15 cellular contexts compared by ENCODE assay signal in the genomic region with DNA sequence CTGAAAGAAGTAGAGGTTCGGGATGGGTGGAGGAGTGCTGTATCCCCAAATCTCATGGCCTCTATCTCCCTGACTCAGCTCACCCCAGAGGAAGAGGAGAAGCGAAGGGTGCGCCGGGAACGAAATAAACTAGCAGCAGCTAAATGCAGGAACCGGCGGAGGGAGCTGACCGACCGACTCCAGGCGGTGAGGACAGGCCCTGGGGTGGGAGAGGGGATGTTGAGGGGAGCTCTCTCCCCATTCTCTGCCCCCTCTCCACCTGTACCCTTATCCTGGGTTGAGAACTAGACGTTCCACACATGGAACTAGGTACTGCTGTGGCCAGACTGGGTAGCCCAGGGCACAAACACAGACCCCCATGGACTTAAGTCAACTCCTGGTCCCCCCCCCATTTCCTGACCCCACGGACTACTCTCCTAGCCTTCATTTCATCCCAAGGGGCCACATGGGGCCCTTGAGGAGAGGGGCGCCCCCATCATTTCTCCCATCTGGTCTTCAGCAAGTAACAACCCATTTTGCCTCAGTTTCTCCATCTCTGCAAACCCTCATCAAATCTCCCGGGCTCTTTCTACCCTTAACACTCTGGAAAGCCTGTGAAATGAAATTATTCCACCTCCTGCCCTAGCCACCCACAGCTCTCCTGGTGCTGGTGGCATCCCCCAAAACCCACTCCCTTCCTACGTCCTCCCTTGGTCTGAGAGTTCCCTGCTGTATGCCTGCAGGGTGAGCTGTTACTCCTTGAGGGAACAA. TPM values are rescaled to one million over a fixed set of nuclear protein-coding genes. Genes with fewer than 3 reads are reported as not detected.
A peak's percentile ranks its signal among the peaks of the same experiment; 100 is the strongest.
DNase-seq lines count a peak whose midpoint lies in the region; ATAC-seq, FAIRE-seq and TF ChIP-seq lines count a peak whose summit lies in the region.
"Had no signal": no experiment of that assay in that cellular context is flagged by ENCODE, and none has a peak within 500 bp of the region (broad histone marks: within the 10 kb centered on the region; RNA-seq: fewer than 3 reads in every experiment).

No MANE protein-coding gene starts in this region.

- no peak for TF ChIP-seq RAD21 in H1 (IDR thresholded peaks at IDR 0.05 in 1 of 2, conservative IDR thresholded peaks at IDR 0.05 in 1 of 2; ENCODE audit: low read depth in 2 of 2, low read length in 2 of 2)

- intact Hi-C loops in activated CD4-positive, alpha-beta T cell treated with anti-CD3 and anti-CD28 coated beads, Interleukin-2, amount 10 ng/mL, durations not matched to agents 24 days and 14 days (cut with micrococcal nuclease) = no loop called here
- intact Hi-C loops in PC-3 (cut with micrococcal nuclease) = no loop called here

- H3K27ac ChIP-seq in PC-3 (ENCODE audit: low read length) = no peak overlapping the region
- H3K27ac ChIP-seq in H1 (ENCODE audit: low read depth, low read length) = no peak overlapping the region
- H3K27ac ChIP-seq in osteoblast (ENCODE audit: low read depth, low read length) = peak overlapping the region; percentile 97

- TF ChIP-seq CTCF in PC-3 (conservative IDR thresholded peaks at IDR 0.05; ENCODE audit: low read depth, low read length) (no peak), H1 (IDR thresholded peaks at IDR 0.05; ENCODE audit: control extremely low read depth in 1 of 3, insufficient read depth in 1 of 3, low read depth in 1 of 3, low read length in 3 of 3) (no peak), osteoblast (IDR thresholded peaks at IDR 0.05; ENCODE audit: extremely low read depth, low read depth, low read length) (no peak), glutamatergic neuron (IDR thresholded peaks at IDR 0.05; ENCODE audit: partially characterized antibody, unreplicated experiment) (no peak)

- ATAC-seq in PC-3 (no peak), GM21526 (IDR thresholded peaks at IDR 0.05; ENCODE audit: low FRiP score, unreplicated experiment) (no peak)

- peaks cover 30% of the 10 kb centered on the region for H3K36me3 Mint-ChIP-seq in activated CD4-positive, alpha-beta T cell treated with anti-CD3 and anti-CD28 coated beads, Interleukin-2, amount 10 ng/mL, durations not matched to agents 24 days and 14 days (ENCODE audit: low read depth)
- no peaks in the 10 kb centered on the region for H3K36me3 Mint-ChIP-seq in glutamatergic neuron (ENCODE audit: unreplicated experiment)

- H2BK20ac ChIP-seq in H1 (ENCODE audit: low read length) = no peak overlapping the region

- H2BK12ac ChIP-seq in H1 (ENCODE audit: low read depth, low read length) = no peak overlapping the region

- no peak overlapping the region for H3K18ac ChIP-seq in H1 (ENCODE audit: extremely low read depth, low read length)

- H3K9me3 Mint-ChIP-seq in activated CD4-positive, alpha-beta T cell treated with anti-CD3 and anti-CD28 coated beads, Interleukin-2, amount 10 ng/mL, durations not matched to agents 24 days and 14 days = no peaks in the 10 kb centered on the region
- peaks cover 6% of the 10 kb centered on the region for H3K9me3 Mint-ChIP-seq in glutamatergic neuron (ENCODE audit: unreplicated experiment)

- peak; percentile 77 for DNase-seq in activated CD4-positive, alpha-beta T cell treated with anti-CD3 and anti-CD28 coated beads, Interleukin-2, amount 10 ng/mL, durations not matched to agents 24 days and 14 days
- no peak for DNase-seq in activated CD4-positive, alpha-beta T cell treated with anti-CD3 and anti-CD28 coated beads for 4 hours
- DNase-seq in PC-3 (no peak), H1 (ENCODE audit: low read depth in 1 of 2, low spot score in 2 of 2) (no peak), osteoblast (ENCODE audit: insufficient read length, low spot score, missing footprints) (peak; percentile 62), NCI-H1092 (lab: John Stamatoyannopoulos, UW) (no peak), glutamatergic neuron (no peak)
- DNase-seq: activated CD4-positive, alpha-beta T cell treated with anti-CD3 and anti-CD28 coated beads, Interleukin-2, amount 50 U/mL, for 48 hours; DMS153; NCI-H2029; NCI-H774; T1000 had no signal

- H3K9me3 ChIP-seq in PC-3 (ENCODE audit: low read length) = no peaks in the 10 kb centered on the region
- no peaks in the 10 kb centered on the region for H3K9me3 ChIP-seq in H1 (ENCODE audit: insufficient read depth in 2 of 2, low read depth in 1 of 2, low read length in 1 of 2)
- no peaks in the 10 kb centered on the region for H3K9me3 ChIP-seq in osteoblast (ENCODE audit: low read depth, low read length)

- H4K8ac ChIP-seq in H1 (ENCODE audit: extremely low read depth, insufficient read depth, low read length) = no peak overlapping the region

- no peaks in the 10 kb centered on the region for H3K27me3 ChIP-seq in PC-3 (ENCODE audit: low read length)
- peaks cover 0 to 17% (median 17%) of the 10 kb centered on the region in 4 experiments; a peak in 4 of 7 replicates for H3K27me3 ChIP-seq in H1 (replicated peaks in 1 of 4; ENCODE audit: control insufficient read depth in 3 of 4, extremely low read depth in 1 of 4, insufficient read depth in 3 of 4, low read length in 3 of 4)
- H3K27me3 ChIP-seq in osteoblast (ENCODE audit: insufficient read depth, low read length) = no peaks in the 10 kb centered on the region

- H3K79me1 ChIP-seq in H1 (ENCODE audit: low read depth, low read length) = no peaks in the 10 kb centered on the region

- H3K4me1 Mint-ChIP-seq in activated CD4-positive, alpha-beta T cell treated with anti-CD3 and anti-CD28 coated beads, Interleukin-2, amount 10 ng/mL, durations not matched to agents 24 days and 14 days = peaks cover 35% of the 10 kb centered on the region
- peaks cover 10% of the 10 kb centered on the region for H3K4me1 Mint-ChIP-seq in glutamatergic neuron (ENCODE audit: low read depth, unreplicated experiment)

- no peak overlapping the region for H3K56ac ChIP-seq in H1 (replicated peaks; ENCODE audit: insufficient read length, low read depth, low read length)

- POLR2A ChIA-PET in PC-3 (lab: Charles Lee; ENCODE audit: unreplicated experiment) = no interaction called here
- POLR2A ChIA-PET in H1 (lab: Charles Lee; ENCODE audit: partially characterized antibody) = interaction anchor here (0.7 to 2.1 kb wide), 4 partner anchors 20 to 38 kb away, joined by 3 to 10 read pairs (median 4); no protein-coding TSS in a partner anchor

- no peaks in the 10 kb centered on the region for H3F3A ChIP-seq in PC-3 (ENCODE audit: low read length, unreplicated experiment)

- H2AK5ac ChIP-seq in H1 (ENCODE audit: low read depth, low read length) = no peak overlapping the region

- H3K4me3 ChIP-seq in PC-3 (ENCODE audit: low read length) = peak overlapping the region; percentile 79; the same call in 1 of the 2 replicates
- no peak overlapping the region for H3K4me3 ChIP-seq in H1 (ENCODE audit: extremely low read depth in 1 of 4, insufficient read depth in 2 of 4, low read depth in 3 of 4, low read length in 4 of 4)
- peak overlapping the region; percentile 95 for H3K4me3 ChIP-seq in osteoblast (ENCODE audit: insufficient read depth, low read length)
- H3K4me3 ChIP-seq: lung had no signal

- no peak overlapping the region for H2BK15ac ChIP-seq in H1 (ENCODE audit: low read length)

- BruUV-seq in PC-3 (replicated peaks; lab: Mats Ljungman, UMichigan) = no TSS peak

- no peak for TF ChIP-seq EP300 in H1 (IDR thresholded peaks at IDR 0.05; ENCODE audit: borderline replicate concordance in 1 of 2, low read depth in 2 of 2, low read length in 2 of 2)

- no peak overlapping the region for H3K27ac Mint-ChIP-seq in activated CD4-positive, alpha-beta T cell treated with anti-CD3 and anti-CD28 coated beads, Interleukin-2, amount 10 ng/mL, durations not matched to agents 24 days and 14 days
- no peak overlapping the region for H3K27ac Mint-ChIP-seq in glutamatergic neuron (ENCODE audit: unreplicated experiment)

- H3K4me1 ChIP-seq in PC-3 (ENCODE audit: insufficient read depth, low read length) (peaks cover 11% of the 10 kb centered on the region), H1 (replicated peaks in 1 of 4; ENCODE audit: control insufficient read depth in 3 of 4, insufficient read depth in 4 of 4, low read length in 3 of 4) (peaks cover 0 to 22% (median 14%) of the 10 kb centered on the region in 4 experiments; a peak in 6 of 7 replicates), osteoblast (ENCODE audit: insufficient read depth, low read length) (peaks cover 21% of the 10 kb centered on the region)

- 81% methylated on average over 15 of the region's 15 CpGs; no CpG with 5 or more reads in 1 of the 2 experiments for WGBS in H1 (ENCODE audit: extremely low coverage in 1 of 2, insufficient coverage in 1 of 2, insufficient read length in 1 of 2, insufficient replicate concordance in 2 of 2, low coverage in 1 of 2, low lambda C conversion rate in 2 of 2, missing lambda C conversion rate in 1 of 2), 2 experiments

- H2BK120ac ChIP-seq in H1 (replicated peaks; ENCODE audit: low read depth, low read length) = no peak overlapping the region

- H2AFZ ChIP-seq in PC-3 (ENCODE audit: low read length) (no peak overlapping the region), H1 (ENCODE audit: low read length) (no peak overlapping the region), osteoblast (ENCODE audit: low read length) (no peak overlapping the region)

- H3K9ac ChIP-seq in PC-3 (ENCODE audit: low read length) (no peak overlapping the region), H1 (replicated peaks in 1 of 4; ENCODE audit: extremely low read depth in 1 of 4, low read depth in 3 of 4, low read length in 3 of 4) (no peak overlapping the region)

- CTCF ChIA-PET in PC-3 (lab: Charles Lee) (no interaction called here), H1 (lab: Charles Lee; ENCODE audit: partially characterized antibody) (interaction anchor here (0.6 to 32.9 kb wide), 6 partner anchors 15 to 171 kb away, joined by 3 to 760 read pairs (median 8); a partner anchor contains a TSS)

- no peaks in the 10 kb centered on the region for H3K9me2 ChIP-seq in PC-3 (replicated peaks; ENCODE audit: low read length)

- H4K5ac ChIP-seq in H1 (ENCODE audit: insufficient read length, low read depth, low read length) = no peak overlapping the region

- H3K4me3 Mint-ChIP-seq in activated CD4-positive, alpha-beta T cell treated with anti-CD3 and anti-CD28 coated beads, Interleukin-2, amount 10 ng/mL, durations not matched to agents 24 days and 14 days = peak overlapping the region; percentile 42
- H3K4me3 Mint-ChIP-seq in glutamatergic neuron (ENCODE audit: unreplicated experiment) = no peak overlapping the region

- H3K23ac ChIP-seq in H1 (ENCODE audit: insufficient read length) = no peak overlapping the region

- no peak overlapping the region for H3K4ac ChIP-seq in H1 (replicated peaks; ENCODE audit: insufficient read length, low read depth, low read length)

- peaks cover 50% of the 10 kb centered on the region for H3K27me3 Mint-ChIP-seq in activated CD4-positive, alpha-beta T cell treated with anti-CD3 and anti-CD28 coated beads, Interleukin-2, amount 10 ng/mL, durations not matched to agents 24 days and 14 days
- peaks cover 21% of the 10 kb centered on the region for H3K27me3 Mint-ChIP-seq in glutamatergic neuron (ENCODE audit: unreplicated experiment)

- H3K36me3 ChIP-seq in PC-3 (ENCODE audit: low read depth, low read length) (no peaks in the 10 kb centered on the region), H1 (ENCODE audit: control insufficient read depth in 2 of 4, insufficient read depth in 4 of 4, low read length in 3 of 4) (no peaks in the 10 kb centered on the region), osteoblast (ENCODE audit: insufficient read depth, low read length) (peaks cover 8% of the 10 kb centered on the region)

- FAIRE-seq in H1 (lab: Jason Lieb, UNC) = no peak

- H2BK5ac ChIP-seq in H1 (ENCODE audit: low read depth, low read length) = no peak overlapping the region

- H3K14ac ChIP-seq in H1 (ENCODE audit: insufficient read length) = no peak overlapping the region

- H3K79me2 ChIP-seq in PC-3 (ENCODE audit: low read length) = peaks cover 16% of the 10 kb centered on the region
- no peaks in the 10 kb centered on the region for H3K79me2 ChIP-seq in H1 (ENCODE audit: control insufficient read depth in 1 of 2, insufficient read depth in 2 of 2, low read length in 2 of 2)
- H3K79me2 ChIP-seq in osteoblast (ENCODE audit: insufficient read depth, low read length) = peaks cover 50% of the 10 kb centered on the region

- H4K20me1 ChIP-seq in PC-3 (ENCODE audit: low read length) (peaks cover 33% of the 10 kb centered on the region), H1 (replicated peaks in 1 of 2; ENCODE audit: control insufficient read depth in 1 of 2, insufficient read depth in 2 of 2, low read length in 2 of 2) (peaks cover 0 to 3% of the 10 kb centered on the region in 2 experiments), osteoblast (ENCODE audit: insufficient read depth, low read length) (peaks cover 5% of the 10 kb centered on the region)

- H3K4me2 ChIP-seq in PC-3 (ENCODE audit: low read length) (peak overlapping the region; percentile 97), H1 (ENCODE audit: insufficient read depth in 1 of 2, low read depth in 2 of 2, low read length in 2 of 2) (no peak overlapping the region; a peak in 1 of 4 replicates), osteoblast (ENCODE audit: insufficient read depth, low read length) (peak overlapping the region; percentile 100)

- TF ChIP-seq POLR2A in H1 (IDR thresholded peaks at IDR 0.05; ENCODE audit: control extremely low read depth in 1 of 2, low read depth in 2 of 2, low read length in 2 of 2) = peak in 1 of 2 experiments; percentile 32; a peak in 1 of 3 replicates

- H4K91ac ChIP-seq in H1 (replicated peaks; ENCODE audit: insufficient read length, low read length) = no peak overlapping the region

- peaks cover 24% of the 10 kb centered on the region; the same call in 1 of the 2 replicates for H3K23me2 ChIP-seq in H1 (ENCODE audit: low read depth, low read length)

RNA-seq across cellular contexts. Expression of a gene that starts 3.5 kb away (rescaled TPM):
- 11.3 TPM in 2 replicates for total RNA-seq in activated CD4-positive, alpha-beta T cell treated with anti-CD3 and anti-CD28 coated beads, Interleukin-2, amount 10 ng/mL, durations not matched to agents 24 days and 14 days
- total RNA-seq in PC-3 (2014; rRNA removed) (35.8 and 60.5 TPM in 2 replicates), osteoblast (3.3 and 3.8 TPM in 2 replicates), glutamatergic neuron (ENCODE audit: unreplicated experiment) (not detected)
- total RNA-seq in H1 (2021; fragmentation: NEBNext Ultra II Directional; extraction: Animal tissue kit (Norgen Biotek cat#: 25700)) = 1.3 and 2.7 TPM in 2 replicates
- 0.44 and 1.2 TPM in 2 replicates for polyA plus RNA-seq in H1 (2011; rRNA removed)
- 0.32 TPM for polyA plus RNA-seq in H1 (2011; cell fraction: cytosol; rRNA removed)
- 5.2 TPM for polyA plus RNA-seq in H1 (2011; cell fraction: nucleus; rRNA removed)
- polyA plus RNA-seq in H1 (2012, experiment 1 of 2) = 1.1 to 4.3 TPM (median 2.6 TPM) in 4 replicates
- polyA plus RNA-seq in H1 (2012, experiment 2 of 2) = 2.4 TPM
- 0.85 TPM for polyA plus RNA-seq in H1 (2013, experiment 1 of 2)
- 0.79 TPM for polyA plus RNA-seq in H1 (2013, experiment 2 of 2)
- 2.8 and 6.9 TPM in 2 replicates for polyA minus RNA-seq in H1 (2011; rRNA and poly(A)+ RNA removed)
- polyA minus RNA-seq in H1 (2011; cell fraction: cytosol; rRNA and poly(A)+ RNA removed) = 1.5 TPM
- 39.4 TPM for polyA minus RNA-seq in H1 (2011; cell fraction: nucleus; rRNA and poly(A)+ RNA removed)
- total RNA-seq: A172 had no signal

RNA-seq across cellular contexts. Expression of a gene that starts 25.6 kb away (rescaled TPM):
- total RNA-seq in activated CD4-positive, alpha-beta T cell treated with anti-CD3 and anti-CD28 coated beads, Interleukin-2, amount 10 ng/mL, durations not matched to agents 24 days and 14 days = 2.6 and 2.8 TPM in 2 replicates
- total RNA-seq in PC-3 (2014; rRNA removed) (9.5 and 12.9 TPM in 2 replicates), osteoblast (6.2 TPM in 2 replicates), glutamatergic neuron (ENCODE audit: unreplicated experiment) (179 TPM)
- total RNA-seq in H1 (2021; fragmentation: NEBNext Ultra II Directional; extraction: Animal tissue kit (Norgen Biotek cat#: 25700)) = 21.1 and 21.6 TPM in 2 replicates
- polyA plus RNA-seq in H1 (2011; rRNA removed) = 21.0 and 33.5 TPM in 2 replicates
- 19.9 TPM for polyA plus RNA-seq in H1 (2011; cell fraction: cytosol; rRNA removed)
- polyA plus RNA-seq in H1 (2011; cell fraction: nucleus; rRNA removed) = 19.7 TPM
- 19.1 to 26.5 TPM (median 23.9 TPM) in 4 replicates for polyA plus RNA-seq in H1 (2012, experiment 1 of 2)
- 24.8 TPM for polyA plus RNA-seq in H1 (2012, experiment 2 of 2)
- 32.6 TPM for polyA plus RNA-seq in H1 (2013, experiment 1 of 2)
- polyA plus RNA-seq in H1 (2013, experiment 2 of 2) = 36.9 TPM
- 9.5 and 14.4 TPM in 2 replicates for polyA minus RNA-seq in H1 (2011; rRNA and poly(A)+ RNA removed)
- 8.3 TPM for polyA minus RNA-seq in H1 (2011; cell fraction: cytosol; rRNA and poly(A)+ RNA removed)
- 9.9 TPM for polyA minus RNA-seq in H1 (2011; cell fraction: nucleus; rRNA and poly(A)+ RNA removed)

RNA-seq across cellular contexts. Expression of a gene that starts 27.0 kb away (rescaled TPM):
- total RNA-seq in activated CD4-positive, alpha-beta T cell treated with anti-CD3 and anti-CD28 coated beads, Interleukin-2, amount 10 ng/mL, durations not matched to agents 24 days and 14 days = 1.3 and 1.9 TPM in 2 replicates
- total RNA-seq in PC-3 (2014; rRNA removed) (2.5 and 4.7 TPM in 2 replicates), osteoblast (0.29 and 0.36 TPM in 2 replicates), glutamatergic neuron (ENCODE audit: unreplicated experiment) (6.6 TPM)
- total RNA-seq in H1 (2021; fragmentation: NEBNext Ultra II Directional; extraction: Animal tissue kit (Norgen Biotek cat#: 25700)) = 11.0 and 12.2 TPM in 2 replicates
- polyA plus RNA-seq in H1 (2011; rRNA removed) = 14.4 and 17.5 TPM in 2 replicates
- 20.7 TPM for polyA plus RNA-seq in H1 (2011; cell fraction: cytosol; rRNA removed)
- polyA plus RNA-seq in H1 (2011; cell fraction: nucleus; rRNA removed) = 17.1 TPM
- polyA plus RNA-seq in H1 (2012, experiment 1 of 2) = 12.0 to 16.7 TPM (median 14.4 TPM) in 4 replicates
- 13.0 TPM for polyA plus RNA-seq in H1 (2012, experiment 2 of 2)
- polyA plus RNA-seq in H1 (2013, experiment 1 of 2) = 35.8 TPM
- 34.9 TPM for polyA plus RNA-seq in H1 (2013, experiment 2 of 2)
- 2.3 and 4.2 TPM in 2 replicates for polyA minus RNA-seq in H1 (2011; rRNA and poly(A)+ RNA removed)
- polyA minus RNA-seq in H1 (2011; cell fraction: cytosol; rRNA and poly(A)+ RNA removed) = 4.3 TPM
- polyA minus RNA-seq in H1 (2011; cell fraction: nucleus; rRNA and poly(A)+ RNA removed) = 5.6 TPM

RNA-seq across cellular contexts. Expression of a gene that starts 36.0 kb away (rescaled TPM):
- 215 and 219 TPM in 2 replicates for total RNA-seq in activated CD4-positive, alpha-beta T cell treated with anti-CD3 and anti-CD28 coated beads, Interleukin-2, amount 10 ng/mL, durations not matched to agents 24 days and 14 days
- total RNA-seq in PC-3 (2014; rRNA removed) (120 and 158 TPM in 2 replicates), osteoblast (50.1 and 71.3 TPM in 2 replicates), glutamatergic neuron (ENCODE audit: unreplicated experiment) (73.6 TPM)
- total RNA-seq in H1 (2021; fragmentation: NEBNext Ultra II Directional; extraction: Animal tissue kit (Norgen Biotek cat#: 25700)) = 135 and 138 TPM in 2 replicates
- polyA plus RNA-seq in H1 (2011; rRNA removed) = 89.7 and 163 TPM in 2 replicates
- polyA plus RNA-seq in H1 (2011; cell fraction: cytosol; rRNA removed) = 92.0 TPM
- polyA plus RNA-seq in H1 (2011; cell fraction: nucleus; rRNA removed) = 116 TPM
- 79.3 to 101 TPM (median 84.8 TPM) in 4 replicates for polyA plus RNA-seq in H1 (2012, experiment 1 of 2)
- 110 TPM for polyA plus RNA-seq in H1 (2012, experiment 2 of 2)
- polyA plus RNA-seq in H1 (2013, experiment 1 of 2) = 108 TPM
- 104 TPM for polyA plus RNA-seq in H1 (2013, experiment 2 of 2)
- 46.1 and 52.4 TPM in 2 replicates for polyA minus RNA-seq in H1 (2011; rRNA and poly(A)+ RNA removed)
- 83.1 TPM for polyA minus RNA-seq in H1 (2011; cell fraction: cytosol; rRNA and poly(A)+ RNA removed)
- 102 TPM for polyA minus RNA-seq in H1 (2011; cell fraction: nucleus; rRNA and poly(A)+ RNA removed)

RNA-seq across cellular contexts. Expression of a gene that starts 47.6 kb away (rescaled TPM):
- total RNA-seq in activated CD4-positive, alpha-beta T cell treated with anti-CD3 and anti-CD28 coated beads, Interleukin-2, amount 10 ng/mL, durations not matched to agents 24 days and 14 days = 123 and 124 TPM in 2 replicates
- total RNA-seq in PC-3 (2014; rRNA removed) = 56.2 and 57.3 TPM in 2 replicates
- total RNA-seq in H1 (2021; fragmentation: NEBNext Ultra II Directional; extraction: Animal tissue kit (Norgen Biotek cat#: 25700)) = 44.7 and 46.4 TPM in 2 replicates
- polyA plus RNA-seq in H1 (2011; rRNA removed) = 94.2 and 112 TPM in 2 replicates
- polyA plus RNA-seq in H1 (2011; cell fraction: cytosol; rRNA removed) = 73.6 TPM
- 104 TPM for polyA plus RNA-seq in H1 (2011; cell fraction: nucleus; rRNA removed)
- polyA plus RNA-seq in H1 (2012, experiment 1 of 2) = 44.6 to 60.9 TPM (median 54.2 TPM) in 4 replicates
- 246 TPM for polyA plus RNA-seq in H1 (2012, experiment 2 of 2)
- 51.0 TPM for polyA plus RNA-seq in H1 (2013, experiment 1 of 2)
- polyA plus RNA-seq in H1 (2013, experiment 2 of 2) = 52.4 TPM
- polyA minus RNA-seq in H1 (2011; rRNA and poly(A)+ RNA removed) = 32.3 and 35.8 TPM in 2 replicates
- 33.8 TPM for polyA minus RNA-seq in H1 (2011; cell fraction: cytosol; rRNA and poly(A)+ RNA removed)
- 31.2 TPM for polyA minus RNA-seq in H1 (2011; cell fraction: nucleus; rRNA and poly(A)+ RNA removed)
- 88.4 and 96.3 TPM in 2 replicates for total RNA-seq in osteoblast
- total RNA-seq in glutamatergic neuron (ENCODE audit: unreplicated experiment) = 65.7 TPM

Comparison
In these comparisons a context has a peak if more than half of its experiments do, and no peak if none do; other contexts are left out.
1. DNase-seq: peak in activated CD4-positive, alpha-beta T cell treated with anti-CD3 and anti-CD28 coated beads, Interleukin-2, amount 10 ng/mL, durations not matched to agents 24 days and 14 days (single experiment) and osteoblast (single experiment); none in activated CD4-positive, alpha-beta T cell treated with anti-CD3 and anti-CD28 coated beads for 4 hours (0 of 2), PC-3 (single experiment), H1 (0 of 2), NCI-H1092 (single experiment) and glutamatergic neuron (single experiment).
2. H3K4me2 ChIP-seq: peak in PC-3 (single experiment) and osteoblast (single experiment); none in H1 (0 of 2).
3. H3K4me3 ChIP-seq: peak in PC-3 (single experiment) and osteoblast (single experiment); none in H1 (0 of 4).